ENCODE assay signal across 9 cellular contexts in the genomic region with DNA sequence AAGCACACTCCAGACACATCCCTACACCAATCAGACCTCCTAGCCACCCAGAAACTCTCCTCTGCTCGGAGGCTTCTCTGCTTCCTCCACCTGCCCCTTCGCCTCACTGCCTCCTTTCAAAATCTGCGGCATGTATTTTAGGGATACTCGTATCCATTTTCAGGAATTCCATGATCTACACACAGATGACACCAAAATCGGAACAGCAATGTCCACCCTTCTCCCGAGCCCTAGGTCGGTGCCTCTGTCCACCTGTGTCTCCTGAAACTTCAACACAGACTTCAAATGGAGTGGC. TPM values are rescaled to one million over a fixed set of nuclear protein-coding genes. Genes with fewer than 3 reads are reported as not detected.
DNase-seq lines count a peak whose midpoint lies in the region; ATAC-seq and TF ChIP-seq lines count a peak whose summit lies in the region.
"Had no signal": no experiment of that assay in that cellular context is flagged by ENCODE, and none has a peak within 500 bp of the region (broad histone marks: within the 10 kb centered on the region; RNA-seq: fewer than 3 reads in every experiment).

No MANE protein-coding gene starts in this region.

- TF ChIP-seq POLR2A in transverse colon (IDR thresholded peaks at IDR 0.05) (no peak), tibial nerve (IDR thresholded peaks at IDR 0.05) (no peak)

- in situ Hi-C loops in transverse colon (cut with MboI; ENCODE audit: low pct_ligation_motif_present in 1 of 4, low pct_unique_long_range_greater_than_20kb in 1 of 4, low sequenced_read_pairs in 3 of 4) = no loop called here

- no peak overlapping the region for H2AFZ ChIP-seq in OCI-LY7 (ENCODE audit: low read length)

- peaks cover 70% of the 10 kb centered on the region for H3K27me3 Mint-ChIP-seq in activated T-cell treated with anti-CD3 and anti-CD28 coated beads, Interleukin-2, amount 50 U/mL, for 4 hours (ENCODE audit: low read depth)
- no peaks in the 10 kb centered on the region for H3K27me3 Mint-ChIP-seq in chondrocyte (ENCODE audit: low read depth)
- H3K27me3 Mint-ChIP-seq in naive B cell = peaks cover 40 to 61% (median 53%) of the 10 kb centered on the region in 3 donors

- TF ChIP-seq CTCF in chondrocyte (IDR thresholded peaks at IDR 0.05) (no peak), transverse colon (IDR thresholded peaks at IDR 0.05) (no peak), OCI-LY7 (conservative IDR thresholded peaks at IDR 0.05; ENCODE audit: low read length) (no peak), tibial nerve (IDR thresholded peaks at IDR 0.05) (no peak)

- H3K4me3 Mint-ChIP-seq in activated T-cell treated with anti-CD3 and anti-CD28 coated beads, Interleukin-2, amount 50 U/mL, for 4 hours = peak overlapping the region; percentile 11
- H3K4me3 Mint-ChIP-seq in chondrocyte (ENCODE audit: unreplicated experiment) (peak overlapping the region; percentile 76), naive B cell (peak overlapping the region; percentile 80 to 94 (median 90))

- H3K27ac Mint-ChIP-seq in chondrocyte (ENCODE audit: unreplicated experiment) (peak overlapping the region; percentile 99), naive B cell (peak overlapping the region in 2 of 6 donors; percentile 27 to 38)

- BruUV-seq in OCI-LY7 (replicated peaks; lab: Mats Ljungman, UMichigan) = no TSS peak

- H3K9me2 ChIP-seq in OCI-LY7 (ENCODE audit: insufficient read depth, low read length) = no peaks in the 10 kb centered on the region

- H3K36me3 Mint-ChIP-seq in activated T-cell treated with anti-CD3 and anti-CD28 coated beads, Interleukin-2, amount 50 U/mL, for 4 hours (ENCODE audit: insufficient read depth) = no peaks in the 10 kb centered on the region
- no peaks in the 10 kb centered on the region for H3K36me3 Mint-ChIP-seq in chondrocyte (ENCODE audit: low read depth)
- H3K36me3 Mint-ChIP-seq in naive B cell = peaks cover 0 to 4% of the 10 kb centered on the region in 2 donors

- no peaks in the 10 kb centered on the region for H3K9me3 Mint-ChIP-seq in activated T-cell treated with anti-CD3 and anti-CD28 coated beads, Interleukin-2, amount 50 U/mL, for 4 hours
- H3K9me3 Mint-ChIP-seq in chondrocyte (ENCODE audit: low read depth) = no peaks in the 10 kb centered on the region
- peaks cover 0 to 3% (median 0%) of the 10 kb centered on the region in 7 donors for H3K9me3 Mint-ChIP-seq in naive B cell

- CTCF ChIA-PET in OCI-LY7 (lab: Charles Lee; ENCODE audit: unreplicated experiment) = no interaction called here

- POLR2A ChIA-PET in OCI-LY7 (lab: Charles Lee) = no interaction called here

- H4K20me1 ChIP-seq in OCI-LY7 (ENCODE audit: insufficient read depth, low read length) = no peaks in the 10 kb centered on the region

- H3K4me3 ChIP-seq in transverse colon = peak overlapping the region in 1 of 4 donors; percentile 95
- H3K4me3 ChIP-seq in OCI-LY7 (ENCODE audit: low read depth, low read length, poor library complexity, severe bottlenecking) = no peak overlapping the region
- H3K4me3 ChIP-seq in tibial nerve = no peak overlapping the region

- intact Hi-C loops in transverse colon (cut with DNase I; ENCODE audit: low total_unique reads) (no loop called here), OCI-LY7 (cut with micrococcal nuclease; ENCODE audit: unreplicated experiment) (no loop called here)

- H3K9me3 ChIP-seq in transverse colon (no peaks in the 10 kb centered on the region), OCI-LY7 (ENCODE audit: low read length) (no peaks in the 10 kb centered on the region), tibial nerve (no peaks in the 10 kb centered on the region)

- H3K4me1 Mint-ChIP-seq in activated T-cell treated with anti-CD3 and anti-CD28 coated beads, Interleukin-2, amount 50 U/mL, for 4 hours (ENCODE audit: low read depth) = peaks cover 12% of the 10 kb centered on the region
- H3K4me1 Mint-ChIP-seq in chondrocyte (ENCODE audit: low read depth) (peaks cover 50% of the 10 kb centered on the region), naive B cell (peaks cover 11 to 31% (median 26%) of the 10 kb centered on the region in 3 donors)

- H3K4me1 ChIP-seq in transverse colon (peaks cover 3 to 45% (median 35%) of the 10 kb centered on the region in 4 donors), OCI-LY7 (ENCODE audit: insufficient read depth, low read length, poor library complexity, severe bottlenecking) (no peaks in the 10 kb centered on the region), tibial nerve (peaks cover 0 to 42% (median 6%) of the 10 kb centered on the region in 4 donors)

- no peaks in the 10 kb centered on the region for H3K36me3 ChIP-seq in transverse colon
- no peaks in the 10 kb centered on the region for H3K36me3 ChIP-seq in OCI-LY7 (ENCODE audit: insufficient read depth, low read length)
- no peaks in the 10 kb centered on the region for H3K36me3 ChIP-seq in tibial nerve

- ATAC-seq in activated T-cell treated with anti-CD3 and anti-CD28 coated beads, Interleukin-2, amount 50 U/mL, for 4 hours = no peak
- ATAC-seq in naive B cell (ENCODE audit: low read depth in 2 of 2) = no peak

- no peak overlapping the region for H3K4me2 ChIP-seq in OCI-LY7 (ENCODE audit: low read length)

- H3K27me3 ChIP-seq in transverse colon = peaks cover 15% of the 10 kb centered on the region
- H3K27me3 ChIP-seq in tibial nerve = peaks cover 0 to 21% of the 10 kb centered on the region in 2 donors

- TF ChIP-seq EP300 in transverse colon (IDR thresholded peaks at IDR 0.05; ENCODE audit: low read depth) (no peak), tibial nerve (IDR thresholded peaks at IDR 0.05) (no peak)

- 80 to 82% methylated on average over 7 of the region's 7 CpGs for WGBS in transverse colon (ENCODE audit: low coverage in 1 of 2), 2 donors
- 71 to 86% methylated on average over 7 of the region's 7 CpGs for WGBS in tibial nerve, 2 donors

- H3K79me2 ChIP-seq in OCI-LY7 (ENCODE audit: insufficient read depth, low read depth, low read length) = no peaks in the 10 kb centered on the region

- H3K27ac ChIP-seq in transverse colon = peak overlapping the region in 3 of 4 donors; percentile 87 to 91 (median 88)
- H3K27ac ChIP-seq in OCI-LY7 (ENCODE audit: low read depth, low read length, poor library complexity, severe bottlenecking) = no peak overlapping the region
- H3K27ac ChIP-seq in tibial nerve = no peak overlapping the region

- DNase-seq in activated T-cell treated with anti-CD3 and anti-CD28 coated beads, Interleukin-2, amount 50 U/mL, for 4 hours = no peak
- no peak for DNase-seq in activated T-cell treated with anti-CD3 and anti-CD28 coated beads, Interleukin-2, amount 50 U/mL, for 48 hours
- no peak for DNase-seq in chondrocyte (ENCODE audit: low spot score)
- no peak for DNase-seq in naive B cell
- DNase-seq in transverse colon = no peak
- DNase-seq in OCI-LY7 (ENCODE audit: low spot score) = no peak
- no peak for DNase-seq in tibial nerve (ENCODE audit: low spot score in 2 of 2)
- no peak for DNase-seq in putamen (ENCODE audit: low spot score)
- DNase-seq: DMS79 had no signal

RNA-seq across cellular contexts. Expression of gene SH3BP4, which starts 1.4 kb away (rescaled TPM):
- under 1 TPM; 0.18 to 0.46 (median 0.30) TPM for total RNA-seq in activated T-cell treated with anti-CD3 and anti-CD28 coated beads, Interleukin-2, amount 50 U/mL, for 4 hours
- total RNA-seq in chondrocyte = 42.4 to 51.9 TPM (median 50.4 TPM) in 3 replicates
- polyA plus RNA-seq in naive B cell (ENCODE audit: low read depth in 6 of 6) = 1 to 10 TPM in 5 of 6 donors, under 1 TPM in 1; 0.85 to 2.6 (median 2.2) TPM
- 10 to 100 TPM in 3 of 4 donors, 1 to 10 TPM in 1; 7.5 to 24.9 (median 19.5) TPM for total RNA-seq in transverse colon
- not detected in 2 replicates for total RNA-seq in OCI-LY7 (2014; rRNA removed; shearing (Covaris generic))
- 0.06 TPM in 1 of 2 replicates, not detected in the other for total RNA-seq in OCI-LY7 (2022)
- 10 to 100 TPM; 19.2 to 31.8 (median 24.3) TPM for total RNA-seq in tibial nerve

Comparison
In these comparisons a context has a peak if more than half of its experiments do, and no peak if none do; other contexts are left out.
1. H3K4me3 Mint-ChIP-seq: peak in every context shown above with its lines; median percentile 90 in naive B cell; 76 in chondrocyte; 11 in activated T-cell treated with anti-CD3 and anti-CD28 coated beads, Interleukin-2, amount 50 U/mL, for 4 hours.
2. H3K27ac ChIP-seq: peak in transverse colon (3 of 4); none in OCI-LY7 (single experiment) and tibial nerve (0 of 4).
3. RNA of gene SH3BP4, which starts 1.4 kb away (total RNA-seq): 42.4 to 51.9 TPM in chondrocyte, 19.2 to 31.8 TPM in tibial nerve and 7.5 to 24.9 TPM in transverse colon; 0.18 to 0.46 TPM in activated T-cell treated with anti-CD3 and anti-CD28 coated beads, Interleukin-2, amount 50 U/mL, for 4 hours and 0.06 TPM in OCI-LY7; every median in the first group is over 4 times any median in the second.